In the genomic region with DNA sequence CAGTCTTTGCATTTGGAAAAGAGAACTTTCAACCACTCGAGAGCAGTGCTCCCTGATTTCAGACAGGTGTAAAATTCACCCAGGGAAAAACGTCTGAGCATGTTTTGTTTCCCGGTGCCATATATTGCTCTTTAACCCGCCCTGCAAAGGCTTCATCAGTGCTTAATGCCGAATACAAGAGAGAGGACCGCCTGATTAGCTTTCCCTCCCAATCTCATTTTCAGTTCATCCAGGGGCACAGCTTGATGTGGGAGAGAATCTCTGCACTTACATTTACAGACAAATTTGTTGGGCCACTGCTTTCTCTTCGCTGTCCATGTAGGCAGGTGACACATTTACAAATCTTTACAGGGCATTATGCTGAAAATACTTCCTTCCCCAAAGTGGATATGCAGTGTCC, we compare ENCODE assay signal across 8 cellular contexts.
"Had no signal": no experiment of that assay in that cellular context is flagged by ENCODE, and none has a peak within 500 bp of the region (broad histone marks: within the 10 kb centered on the region; RNA-seq: fewer than 3 reads in every experiment).

No MANE protein-coding gene starts in this region.

- H3K4me3 ChIP-seq: GM23248, HAP-1 had no signal

- FAIRE-seq: H1, HepG2 had no signal

- H3K27ac ChIP-seq: GM23248, HL-60 had no signal

- H3K4me1 ChIP-seq: HAP-1 had no signal

- H3K36me3 ChIP-seq: HAP-1 had no signal

- H3K9ac ChIP-seq: GM23248 had no signal

- DNase-seq: GM23248, H7, HFFc6, KBM-7 had no signal
